In the genomic region with DNA sequence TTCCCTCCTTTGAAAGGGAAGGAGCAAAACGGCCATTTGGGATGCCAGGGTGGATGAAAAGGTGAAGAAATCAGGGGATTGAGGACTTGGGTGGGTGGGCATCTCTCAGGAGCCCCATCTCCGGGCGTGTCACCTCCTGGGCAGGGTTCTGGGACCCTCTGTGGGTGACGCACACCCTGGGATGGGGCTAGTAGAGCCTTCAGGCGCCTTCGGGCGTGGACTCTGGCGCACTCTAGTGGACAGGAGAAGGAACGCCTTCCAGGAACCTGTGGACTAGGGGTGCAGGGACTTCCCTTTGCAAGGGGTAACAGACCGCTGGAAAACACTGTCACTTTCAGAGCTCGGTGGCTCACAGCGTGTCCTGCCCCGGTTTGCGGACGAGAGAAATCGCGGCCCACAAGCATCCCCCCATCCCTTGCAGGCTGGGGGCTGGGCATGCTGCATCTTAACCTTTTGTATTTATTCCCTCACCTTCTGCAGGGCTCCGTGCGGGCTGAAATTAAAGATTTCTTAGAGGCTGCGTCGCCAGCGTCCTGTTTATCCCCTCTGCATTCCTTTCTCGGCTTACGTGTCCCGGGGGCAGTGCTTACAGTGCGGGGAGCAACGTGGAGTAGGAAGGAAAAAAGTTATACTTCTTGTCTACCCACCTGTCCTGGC, we compare ENCODE assay signal across 1 cellular context.
TF ChIP-seq lines count a peak whose summit lies in the region.

No MANE protein-coding gene starts in this region.

TF ChIP-seq in HEK293, 187 proteins besides CTCF, POLR2A, EP300 and RAD21 (continued from another document):
- TF ChIP-seq, protein P1, sequence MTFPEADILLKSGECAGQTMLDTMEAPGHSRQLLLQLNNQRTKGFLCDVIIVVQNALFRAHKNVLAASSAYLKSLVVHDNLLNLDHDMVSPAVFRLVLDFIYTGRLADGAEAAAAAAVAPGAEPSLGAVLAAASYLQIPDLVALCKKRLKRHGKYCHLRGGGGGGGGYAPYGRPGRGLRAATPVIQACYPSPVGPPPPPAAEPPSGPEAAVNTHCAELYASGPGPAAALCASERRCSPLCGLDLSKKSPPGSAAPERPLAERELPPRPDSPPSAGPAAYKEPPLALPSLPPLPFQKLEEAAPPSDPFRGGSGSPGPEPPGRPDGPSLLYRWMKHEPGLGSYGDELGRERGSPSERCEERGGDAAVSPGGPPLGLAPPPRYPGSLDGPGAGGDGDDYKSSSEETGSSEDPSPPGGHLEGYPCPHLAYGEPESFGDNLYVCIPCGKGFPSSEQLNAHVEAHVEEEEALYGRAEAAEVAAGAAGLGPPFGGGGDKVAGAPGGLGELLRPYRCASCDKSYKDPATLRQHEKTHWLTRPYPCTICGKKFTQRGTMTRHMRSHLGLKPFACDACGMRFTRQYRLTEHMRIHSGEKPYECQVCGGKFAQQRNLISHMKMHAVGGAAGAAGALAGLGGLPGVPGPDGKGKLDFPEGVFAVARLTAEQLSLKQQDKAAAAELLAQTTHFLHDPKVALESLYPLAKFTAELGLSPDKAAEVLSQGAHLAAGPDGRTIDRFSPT (tag by site-specific recombination; IDR thresholded peaks at IDR 0.05) = no peak
- TF ChIP-seq ZNF660 (tag by site-specific recombination; IDR thresholded peaks at IDR 0.05) (no peak), ZBTB48 (tag by site-specific recombination; IDR thresholded peaks at IDR 0.05) (peak; percentile 83), ZNF394 (tag by site-specific recombination; IDR thresholded peaks at IDR 0.05; ENCODE audit: borderline replicate concordance) (no peak), ZNF747 (tag by site-specific recombination; IDR thresholded peaks at IDR 0.05) (no peak), WT1 (tag by site-specific recombination; IDR thresholded peaks at IDR 0.05) (no peak), SP7 (tag by site-specific recombination; IDR thresholded peaks at IDR 0.05) (no peak)
- TF ChIP-seq, protein P2, sequence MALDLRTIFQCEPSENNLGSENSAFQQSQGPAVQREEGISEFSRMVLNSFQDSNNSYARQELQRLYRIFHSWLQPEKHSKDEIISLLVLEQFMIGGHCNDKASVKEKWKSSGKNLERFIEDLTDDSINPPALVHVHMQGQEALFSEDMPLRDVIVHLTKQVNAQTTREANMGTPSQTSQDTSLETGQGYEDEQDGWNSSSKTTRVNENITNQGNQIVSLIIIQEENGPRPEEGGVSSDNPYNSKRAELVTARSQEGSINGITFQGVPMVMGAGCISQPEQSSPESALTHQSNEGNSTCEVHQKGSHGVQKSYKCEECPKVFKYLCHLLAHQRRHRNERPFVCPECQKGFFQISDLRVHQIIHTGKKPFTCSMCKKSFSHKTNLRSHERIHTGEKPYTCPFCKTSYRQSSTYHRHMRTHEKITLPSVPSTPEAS (tag by site-specific recombination; IDR thresholded peaks at IDR 0.05) = 0 out of 2 replicates have a peak, but pooled peaks have one; percentile 13
- TF ChIP-seq, protein P3, sequence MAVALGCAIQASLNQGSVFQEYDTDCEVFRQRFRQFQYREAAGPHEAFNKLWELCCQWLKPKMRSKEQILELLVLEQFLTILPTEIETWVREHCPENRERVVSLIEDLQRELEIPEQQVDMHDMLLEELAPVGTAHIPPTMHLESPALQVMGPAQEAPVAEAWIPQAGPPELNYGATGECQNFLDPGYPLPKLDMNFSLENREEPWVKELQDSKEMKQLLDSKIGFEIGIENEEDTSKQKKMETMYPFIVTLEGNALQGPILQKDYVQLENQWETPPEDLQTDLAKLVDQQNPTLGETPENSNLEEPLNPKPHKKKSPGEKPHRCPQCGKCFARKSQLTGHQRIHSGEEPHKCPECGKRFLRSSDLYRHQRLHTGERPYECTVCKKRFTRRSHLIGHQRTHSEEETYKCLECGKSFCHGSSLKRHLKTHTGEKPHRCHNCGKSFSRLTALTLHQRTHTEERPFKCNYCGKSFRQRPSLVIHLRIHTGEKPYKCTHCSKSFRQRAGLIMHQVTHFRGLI (tag by site-specific recombination; IDR thresholded peaks at IDR 0.05) = no peak
- TF ChIP-seq, protein P4, sequence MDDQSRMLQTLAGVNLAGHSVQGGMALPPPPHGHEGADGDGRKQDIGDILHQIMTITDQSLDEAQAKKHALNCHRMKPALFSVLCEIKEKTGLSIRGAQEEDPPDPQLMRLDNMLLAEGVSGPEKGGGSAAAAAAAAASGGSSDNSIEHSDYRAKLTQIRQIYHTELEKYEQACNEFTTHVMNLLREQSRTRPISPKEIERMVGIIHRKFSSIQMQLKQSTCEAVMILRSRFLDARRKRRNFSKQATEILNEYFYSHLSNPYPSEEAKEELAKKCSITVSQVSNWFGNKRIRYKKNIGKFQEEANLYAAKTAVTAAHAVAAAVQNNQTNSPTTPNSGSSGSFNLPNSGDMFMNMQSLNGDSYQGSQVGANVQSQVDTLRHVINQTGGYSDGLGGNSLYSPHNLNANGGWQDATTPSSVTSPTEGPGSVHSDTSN (CRISPR knock-in tag; IDR thresholded peaks at IDR 0.05) = no peak
